In the genomic region with DNA sequence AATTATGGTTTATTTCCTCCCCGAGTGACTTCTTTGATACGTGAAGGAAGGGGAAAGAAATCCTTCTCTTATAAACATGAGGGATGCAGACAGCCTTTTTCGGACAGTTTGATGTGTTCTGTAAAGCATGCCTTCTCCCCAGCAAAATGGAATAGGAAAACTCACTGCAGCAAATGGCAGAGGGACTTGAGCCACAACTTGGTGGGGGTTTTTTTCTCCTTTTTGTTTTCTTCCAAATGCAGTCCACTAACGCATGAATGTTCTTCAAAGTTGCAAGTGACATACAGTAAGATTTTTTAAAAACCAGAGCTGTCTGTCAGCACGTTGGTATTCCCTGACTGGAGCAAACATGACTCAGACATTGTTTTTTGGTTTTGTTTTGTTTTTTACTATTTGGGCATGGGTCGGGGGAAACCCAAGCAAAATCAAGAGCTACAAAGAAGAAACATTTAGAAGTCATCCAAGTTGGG, we compare ENCODE assay signal across 8 cellular contexts. TPM values are rescaled to one million over a fixed set of nuclear protein-coding genes. Genes with fewer than 3 reads are reported as not detected.
A peak's percentile ranks its signal among the peaks of the same experiment; 100 is the strongest.
DNase-seq lines count a peak whose midpoint lies in the region; ATAC-seq and TF ChIP-seq lines count a peak whose summit lies in the region.

No MANE protein-coding gene starts in this region.

- H2AFZ ChIP-seq in GM23338: peak overlapping the region; percentile 90

- H3K9me3 Mint-ChIP-seq in GM23338 (no peaks in the 10 kb centered on the region), WTC11 (no peaks in the 10 kb centered on the region)

- H3K4me3 ChIP-seq in GM23338 (peak overlapping the region; percentile 56), skin epidermis (peak overlapping the region; percentile 53 to 99 (median 70))

- POLR2A ChIA-PET in WTC11 (lab: Charles Lee): interaction anchor here (0.6 to 1.3 kb wide), 5 partner anchors 13 to 370 kb away, joined by 3 to 5 read pairs (median 3); partner anchors contain the start of genes RPS27A and RTN4

- H3K36me3 ChIP-seq in GM23338 (ENCODE audit: insufficient read depth): no peaks in the 10 kb centered on the region

- H3K79me2 ChIP-seq in GM23338 (replicated peaks; ENCODE audit: insufficient read depth): peaks cover 36% of the 10 kb centered on the region

- H3K4me1 Mint-ChIP-seq in GM23338: peaks cover 20% of the 10 kb centered on the region
- H3K4me1 Mint-ChIP-seq in WTC11: peaks cover 25% of the 10 kb centered on the region

- H3F3A ChIP-seq in GM23338 (replicated peaks; ENCODE audit: low read depth): no peaks in the 10 kb centered on the region

- H3K4me3 Mint-ChIP-seq in GM23338 (peak overlapping the region; percentile 90), WTC11 (peak overlapping the region; percentile 74)

- peaks cover 4% of the 10 kb centered on the region for H3K27me3 Mint-ChIP-seq in GM23338 (ENCODE audit: insufficient read depth, low read depth, poor library complexity)
- no peaks in the 10 kb centered on the region for H3K27me3 Mint-ChIP-seq in WTC11 (ENCODE audit: low read depth)

- no peak for DNase-seq in GM23338 (ENCODE audit: low spot score)
- no peak for DNase-seq in WTC11 (ENCODE audit: low spot score)
- DNase-seq in hepatic stellate cell (ENCODE audit: low spot score): peak; percentile 26
- no peak for DNase-seq in NCI-H1092 treated with DMSO at 0.1 percent for 48 hours (lab: John Stamatoyannopoulos, UW)

- peak overlapping the region; percentile 79 for H3K4me2 ChIP-seq in GM23338

- CTCF ChIA-PET in WTC11 (lab: Charles Lee): interaction anchor here (0.9 to 1.4 kb wide), 2 partner anchors 11 to 99 kb away, joined by 4 to 5 read pairs; partner anchors contain the start of gene CFAP36

- peaks cover 14% of the 10 kb centered on the region for H3K4me1 ChIP-seq in GM23338 (ENCODE audit: insufficient read depth)

- H3K9me2 ChIP-seq in GM23338 (ENCODE audit: insufficient read depth): no peaks in the 10 kb centered on the region

- no peaks in the 10 kb centered on the region; the same call in 2 of the 3 replicates for H3K36me3 Mint-ChIP-seq in GM23338 (ENCODE audit: low read depth)
- no peaks in the 10 kb centered on the region for H3K36me3 Mint-ChIP-seq in WTC11

- TF ChIP-seq CTCF in GM23338 (conservative IDR thresholded peaks at IDR 0.05; ENCODE audit: low read depth in 2 of 2) (no peak), WTC11 (IDR thresholded peaks at IDR 0.05) (no peak)

- H3K27ac ChIP-seq in GM23338 (ENCODE audit: low read depth): no peak overlapping the region
- H3K27ac ChIP-seq in skin epidermis: peak overlapping the region in 17 of 21 experiments; percentile 25 to 96 (median 85)

- H3K27ac Mint-ChIP-seq in GM23338 (no peak overlapping the region), WTC11 (peak overlapping the region; percentile 38; the same call in 1 of the 2 replicates)

- peak; percentile 7 for ATAC-seq in GM23338
- ATAC-seq in WTC11: no peak
- no peak for ATAC-seq in GM18861 (IDR thresholded peaks at IDR 0.05; ENCODE audit: unreplicated experiment)
- no peak for ATAC-seq in GM18520 (IDR thresholded peaks at IDR 0.05; ENCODE audit: unreplicated experiment)
- no peak for ATAC-seq in HG02588 (IDR thresholded peaks at IDR 0.05; ENCODE audit: unreplicated experiment)

- 0 out of 2 replicates have a peak, but pooled peaks cover 3% of the 10 kb centered on the region for H4K20me1 ChIP-seq in GM23338 (replicated peaks; ENCODE audit: insufficient read depth)

- no peaks in the 10 kb centered on the region for H3K27me3 ChIP-seq in GM23338 (ENCODE audit: insufficient read depth)

TF ChIP-seq in GM23338, 12 proteins besides CTCF, POLR2A, EP300 and RAD21 (continues in another document):
- TF ChIP-seq ZNF331 (CRISPR knock-in tag; IDR thresholded peaks at IDR 0.05; ENCODE audit: low read depth): no peak
- no peak for TF ChIP-seq NANOG (IDR thresholded peaks at IDR 0.05; ENCODE audit: borderline replicate concordance)

TF ChIP-seq in WTC11, 78 proteins besides CTCF, POLR2A, EP300 and RAD21 (continues in another document):
- TF ChIP-seq, protein P1, sequence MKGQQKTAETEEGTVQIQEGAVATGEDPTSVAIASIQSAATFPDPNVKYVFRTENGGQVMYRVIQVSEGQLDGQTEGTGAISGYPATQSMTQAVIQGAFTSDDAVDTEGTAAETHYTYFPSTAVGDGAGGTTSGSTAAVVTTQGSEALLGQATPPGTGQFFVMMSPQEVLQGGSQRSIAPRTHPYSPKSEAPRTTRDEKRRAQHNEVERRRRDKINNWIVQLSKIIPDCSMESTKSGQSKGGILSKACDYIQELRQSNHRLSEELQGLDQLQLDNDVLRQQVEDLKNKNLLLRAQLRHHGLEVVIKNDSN (CRISPR knock-in tag; IDR thresholded peaks at IDR 0.05): no peak
- TF ChIP-seq TEAD1 (CRISPR knock-in tag; IDR thresholded peaks at IDR 0.05) (no peak), ZSCAN18 (CRISPR knock-in tag; IDR thresholded peaks at IDR 0.05) (no peak), NFATC4 (CRISPR knock-in tag; IDR thresholded peaks at IDR 0.05) (no peak), ZNF138 (CRISPR knock-in tag; conservative IDR thresholded peaks at IDR 0.05) (no peak), OVOL2 (CRISPR knock-in tag; IDR thresholded peaks at IDR 0.05; ENCODE audit: borderline replicate concordance) (no peak), CBFB (CRISPR knock-in tag; IDR thresholded peaks at IDR 0.05; ENCODE audit: low read depth) (no peak), GTF2I (CRISPR knock-in tag; conservative IDR thresholded peaks at IDR 0.05) (no peak), FOXJ3 (CRISPR knock-in tag; IDR thresholded peaks at IDR 0.05; ENCODE audit: borderline replicate concordance) (no peak), NR1H2 (CRISPR knock-in tag; IDR thresholded peaks at IDR 0.05) (no peak), STAT6 (CRISPR knock-in tag; conservative IDR thresholded peaks at IDR 0.05; ENCODE audit: low read depth) (no peak), PRRX2 (CRISPR knock-in tag; IDR thresholded peaks at IDR 0.05) (no peak), FOXP1 (CRISPR knock-in tag; IDR thresholded peaks at IDR 0.05; ENCODE audit: borderline replicate concordance) (no peak), CREM (CRISPR knock-in tag; IDR thresholded peaks at IDR 0.05) (no peak)
- TF ChIP-seq, protein P2, sequence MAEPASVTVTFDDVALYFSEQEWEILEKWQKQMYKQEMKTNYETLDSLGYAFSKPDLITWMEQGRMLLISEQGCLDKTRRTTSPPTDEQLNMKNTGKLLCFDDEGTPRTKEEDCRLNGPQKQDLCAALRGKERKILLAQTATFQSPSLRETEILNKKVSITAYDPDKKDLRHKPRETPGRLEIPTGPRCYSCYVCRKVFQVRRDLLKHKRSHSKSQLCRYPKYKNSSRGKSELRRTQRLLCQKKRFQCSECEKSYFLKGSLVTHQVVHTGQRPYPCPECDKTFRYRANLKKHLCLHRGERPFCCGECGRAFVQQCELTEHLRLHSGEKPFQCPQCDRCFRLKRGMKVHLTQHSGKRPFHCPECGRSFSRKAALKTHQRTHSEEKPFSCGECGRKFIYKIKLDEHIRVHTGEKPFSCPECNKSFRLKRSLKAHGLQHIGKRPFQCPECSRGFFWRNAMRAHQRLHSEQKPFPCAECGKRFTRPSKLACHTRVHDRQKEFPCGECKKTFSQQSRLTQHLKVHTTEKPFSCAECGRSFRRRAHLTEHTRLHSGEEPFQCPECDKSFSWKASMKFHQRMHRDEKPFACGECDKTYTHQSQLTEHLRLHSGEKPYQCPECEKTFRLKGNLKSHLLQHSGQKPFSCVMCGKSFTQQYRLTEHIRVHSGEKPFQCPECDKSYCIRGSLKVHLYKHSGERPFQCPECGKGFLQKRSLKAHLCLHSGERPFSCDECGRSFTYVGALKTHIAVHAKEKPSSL (CRISPR knock-in tag; conservative IDR thresholded peaks at IDR 0.05): no peak

RNA-seq across cellular contexts. Expression of gene CCDC88A, which starts 0.6 kb away (rescaled TPM):
- total RNA-seq in GM23338 (2014; rRNA removed; shearing (Covaris generic)): 134 and 144 TPM in 2 replicates
- 152 and 169 TPM in 2 replicates for polyA plus RNA-seq in GM23338 (2016; fragmentation: Nextera tagmentation; extraction: Ambion mirVana)
- 81.1 to 97.5 TPM (median 82.5 TPM) in 3 replicates for total RNA-seq in WTC11 (2021)
